ENCODE assay signal across 2 cellular contexts in genomic region chr5:170216262-170216864, GRCh38.
TF ChIP-seq lines count a peak whose summit lies in the region.

No MANE protein-coding gene starts in this region.

TF ChIP-seq in GM23338, 12 proteins besides CTCF, POLR2A, EP300 and RAD21 (continued from another document):
- no peak for TF ChIP-seq ETS1 (IDR thresholded peaks at IDR 0.05)
- TF ChIP-seq EZH2phosphoT487 (IDR thresholded peaks at IDR 0.05; ENCODE audit: unreplicated experiment): no peak
- no peak for TF ChIP-seq CREB1 (CRISPR knock-in tag; IDR thresholded peaks at IDR 0.05; ENCODE audit: low read depth)
- TF ChIP-seq JUNB (IDR thresholded peaks at IDR 0.05; ENCODE audit: unreplicated experiment): no peak
- TF ChIP-seq STAT1 (IDR thresholded peaks at IDR 0.05; ENCODE audit: unreplicated experiment): no peak
- TF ChIP-seq REST (IDR thresholded peaks at IDR 0.05; ENCODE audit: unreplicated experiment): no peak

TF ChIP-seq in K562, 482 proteins besides CTCF, POLR2A, EP300 and RAD21 (continued from another document):
- TF ChIP-seq DEAF1 (CRISPR knock-in tag; IDR thresholded peaks at IDR 0.05): peak; percentile 93
- 0 out of 2 replicates have a peak, but pooled peaks have one; percentile 25 for TF ChIP-seq KLF16 (IDR thresholded peaks at IDR 0.05)
- no peak for TF ChIP-seq NCOA1 (IDR thresholded peaks at IDR 0.05; ENCODE audit: low read depth)
- TF ChIP-seq STAG1 (CRISPR knock-in tag; IDR thresholded peaks at IDR 0.05; ENCODE audit: borderline replicate concordance): peak; percentile 86; the same call in 1 of the 2 replicates
- no peak for TF ChIP-seq SREBF2 (CRISPR knock-in tag; IDR thresholded peaks at IDR 0.05)
- no peak for TF ChIP-seq BRD4 (IDR thresholded peaks at IDR 0.05)
- TF ChIP-seq ETS1 (conservative IDR thresholded peaks at IDR 0.05; ENCODE audit: control insufficient read depth, low read depth, low read length): no peak
- TF ChIP-seq E4F1 (CRISPR knock-in tag; IDR thresholded peaks at IDR 0.05; ENCODE audit: borderline replicate concordance): no peak
